12 cellular contexts compared by ENCODE assay signal in the genomic region with DNA sequence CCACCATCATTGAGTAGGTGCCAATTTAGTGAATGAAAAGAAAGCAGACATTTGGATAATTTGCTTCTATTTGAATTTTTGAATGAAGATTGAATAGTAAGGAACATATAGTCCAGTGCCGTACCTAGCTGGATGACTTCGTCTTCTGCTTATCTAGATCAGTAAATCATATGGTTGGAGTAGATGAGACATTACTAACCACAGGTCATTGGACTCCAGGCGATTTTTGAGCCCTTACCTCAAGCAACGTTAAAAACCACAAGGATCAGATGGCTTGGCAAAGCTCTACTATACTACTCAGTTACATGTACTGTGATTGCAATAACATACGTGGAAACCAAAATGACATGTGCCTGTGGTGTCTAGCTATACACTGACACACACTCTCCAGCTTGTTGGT. TPM values are rescaled to one million over a fixed set of nuclear protein-coding genes. Genes with fewer than 3 reads are reported as not detected.
A peak's percentile ranks its signal among the peaks of the same experiment; 100 is the strongest.
DNase-seq lines count a peak whose midpoint lies in the region; ATAC-seq and TF ChIP-seq lines count a peak whose summit lies in the region.
"Had no signal": no experiment of that assay in that cellular context is flagged by ENCODE, and none has a peak within 500 bp of the region (broad histone marks: within the 10 kb centered on the region; RNA-seq: fewer than 3 reads in every experiment).

No MANE protein-coding gene starts in this region.

- H3K9me2 ChIP-seq in GM23248 (ENCODE audit: insufficient read depth) = no peaks in the 10 kb centered on the region

- H3K4me3 ChIP-seq in ACC112 (ENCODE audit: low read depth, low read length) = peak overlapping the region; percentile 90
- H3K4me3 ChIP-seq in GM23248 = peak overlapping the region; percentile 82; the same call in 1 of the 2 replicates
- no peak overlapping the region for H3K4me3 ChIP-seq in tibial artery

- H3K27ac ChIP-seq in ACC112 (ENCODE audit: low read depth, low read length) (peak overlapping the region; percentile 88), GM23248 (peak overlapping the region; percentile 83), VCaP (peak overlapping the region; percentile 98), tibial artery (peak overlapping the region in 1 of 2 donors; percentile 90)

- no peak for TF ChIP-seq CTCF in VCaP (conservative IDR thresholded peaks at IDR 0.05)
- TF ChIP-seq CTCF in tibial artery (IDR thresholded peaks at IDR 0.05) = no peak

- H3K79me2 ChIP-seq in ACC112 (ENCODE audit: control insufficient read depth, insufficient read depth, low read length, unreplicated experiment) (peaks cover 40% of the 10 kb centered on the region), GM23248 (ENCODE audit: insufficient read depth) (peaks cover 35% of the 10 kb centered on the region)
- H3K79me2 ChIP-seq: parathyroid adenoma had no signal

- H3K27me3 ChIP-seq in ACC112 (ENCODE audit: insufficient read depth, low read length) (no peaks in the 10 kb centered on the region), GM23248 (replicated peaks; ENCODE audit: insufficient read depth) (no peaks in the 10 kb centered on the region), tibial artery (no peaks in the 10 kb centered on the region)

- H3K9me3 ChIP-seq in GM23248 (ENCODE audit: low read depth) (no peaks in the 10 kb centered on the region), tibial artery (no peaks in the 10 kb centered on the region)

- intact Hi-C loops in tibial artery (cut with DNase I; ENCODE audit: low total_unique reads) (loop anchor here (5.0 kb wide), 1 partner anchor 377 kb away; the partner anchor contains the start of gene TMBIM6), Right ventricle myocardium superior (cut with DNase I) (no loop called here)

- H4K20me1 ChIP-seq in GM23248 (ENCODE audit: insufficient read depth) = no peaks in the 10 kb centered on the region

- H3K36me3 ChIP-seq in ACC112 (ENCODE audit: insufficient read depth, low read length) (no peaks in the 10 kb centered on the region), GM23248 (ENCODE audit: low read depth) (no peaks in the 10 kb centered on the region), tibial artery (no peaks in the 10 kb centered on the region)

- ATAC-seq in Right ventricle myocardium superior (ENCODE audit: poor library complexity) (no peak), left lobe of liver (no peak)
- ATAC-seq: activated CD4-positive, CD25-positive, alpha-beta regulatory T cell treated with anti-CD3 and anti-CD28 coated beads, Interleukin-2, amount 50 U/mL, for 24 hours had no signal

- in situ Hi-C loops in GM23248 (cut with MboI) = loop anchor here (10.0 kb wide), 1 partner anchor 139 kb away; no protein-coding TSS in a partner anchor

- H2AFZ ChIP-seq in ACC112 (ENCODE audit: low read length, unreplicated experiment) = peak overlapping the region; percentile 6
- no peak overlapping the region; the same call in 1 of the 2 replicates for H2AFZ ChIP-seq in GM23248

- peaks cover 33% of the 10 kb centered on the region for H3F3A ChIP-seq in GM23248 (ENCODE audit: insufficient read depth)

- peaks cover 30% of the 10 kb centered on the region for H3K4me1 ChIP-seq in ACC112 (ENCODE audit: control insufficient read depth, insufficient read depth, low read length, unreplicated experiment)
- peaks cover 27% of the 10 kb centered on the region for H3K4me1 ChIP-seq in GM23248 (ENCODE audit: insufficient read depth)
- H3K4me1 ChIP-seq in tibial artery = peaks cover 0 to 28% (median 16%) of the 10 kb centered on the region in 4 donors
- H3K4me1 ChIP-seq: parathyroid adenoma had no signal

- 47 to 58% methylated on average over 5 of the region's 5 CpGs for WGBS in GM23248 (ENCODE audit: low coverage in 1 of 2, low lambda C conversion rate in 2 of 2, missing lambda C conversion rate in 2 of 2), 2 experiments

- peak; percentile 41 for DNase-seq in GM23248
- DNase-seq in glomerular visceral epithelial cell (ENCODE audit: extremely low spot score) = peak; percentile 79
- DNase-seq in amygdala (lab: John Stamatoyannopoulos, UW) = no peak
- DNase-seq in tibial artery = no peak
- DNase-seq in Right ventricle myocardium superior = no peak
- DNase-seq in left lobe of liver (ENCODE audit: low spot score) = no peak
- DNase-seq: DMS79 treated with DMSO at 0.1 percent for 48 hours had no signal

- H3K4me2 ChIP-seq in GM23248 (ENCODE audit: unreplicated experiment) = peak overlapping the region; percentile 97

- H3K9ac ChIP-seq in GM23248 = peak overlapping the region; percentile 96

RNA-seq across cellular contexts. Expression of gene SPATS2, which starts 1.7 kb away (rescaled TPM):
- 13.7 and 25.0 TPM in 2 replicates for total RNA-seq in GM23248 (2014; rRNA removed; shearing (Covaris generic))
- polyA plus RNA-seq in GM23248 (2016; fragmentation: Nextera tagmentation; extraction: Ambion mirVana) = 22.3 and 22.4 TPM in 2 replicates
- total RNA-seq in Right ventricle myocardium superior (7.0 TPM), left lobe of liver (5.9 TPM)

RNA-seq across cellular contexts. Expression of gene DNAJC22, which starts 18.9 kb away (rescaled TPM):
- 1.5 and 2.5 TPM in 2 replicates for total RNA-seq in GM23248 (2014; rRNA removed; shearing (Covaris generic))
- polyA plus RNA-seq in GM23248 (2016; fragmentation: Nextera tagmentation; extraction: Ambion mirVana) = 0.69 and 1.9 TPM in 2 replicates
- total RNA-seq in Right ventricle myocardium superior = 0.16 TPM
- 42.3 TPM for total RNA-seq in left lobe of liver

RNA-seq across cellular contexts. Expression of gene C1QL4, which starts 28.6 kb away (rescaled TPM):
- total RNA-seq in GM23248 (2014; rRNA removed; shearing (Covaris generic)) = not detected in 2 replicates
- polyA plus RNA-seq in GM23248 (2016; fragmentation: Nextera tagmentation; extraction: Ambion mirVana) = not detected in 2 replicates
- not detected for total RNA-seq in Right ventricle myocardium superior
- total RNA-seq in left lobe of liver = not detected
- total RNA-seq: epithelial cell of proximal tubule had no signal

RNA-seq across cellular contexts. Expression of gene TROAP, which starts 42.5 kb away (rescaled TPM):
- total RNA-seq in GM23248 (2014; rRNA removed; shearing (Covaris generic)) = 4.4 and 6.2 TPM in 2 replicates
- polyA plus RNA-seq in GM23248 (2016; fragmentation: Nextera tagmentation; extraction: Ambion mirVana) = 8.8 and 11.7 TPM in 2 replicates
- total RNA-seq in Right ventricle myocardium superior (0.67 TPM), left lobe of liver (0.48 TPM)

Comparison
In these comparisons a context has a peak if more than half of its experiments do, and no peak if none do; other contexts are left out.
1. H3K4me3 ChIP-seq: peak in ACC112 (single experiment) and GM23248 (single experiment); none in tibial artery (0 of 2).
2. DNase-seq: peak in GM23248 (single experiment) and glomerular visceral epithelial cell (single experiment); none in amygdala (0 of 56), tibial artery (0 of 2), Right ventricle myocardium superior (single experiment) and left lobe of liver (single experiment).
3. RNA of gene DNAJC22, which starts 18.9 kb away (total RNA-seq): 42.3 TPM in left lobe of liver (single experiment); 1.5 to 2.5 TPM in GM23248 and 0.16 TPM in Right ventricle myocardium superior (single experiment); every median in the first group is over 10 times any median in the second.